Comparison of ENCODE assay signal across 26 cellular contexts in genomic region chr9:126833020-126833419, GRCh38.
"Had no signal": no experiment of that assay in that cellular context is flagged by ENCODE, and none has a peak within 500 bp of the region (broad histone marks: within the 10 kb centered on the region; RNA-seq: fewer than 3 reads in every experiment).

No MANE protein-coding gene starts in this region.

- H3K27ac Mint-ChIP-seq: activated CD8-positive, alpha-beta T cell treated with anti-CD3 and anti-CD28 coated beads, Interleukin-2, amount 10 ng/mL, durations not matched to agents 7 days and 5 days; activated naive CD8-positive, alpha-beta T cell treated with anti-CD3 and anti-CD28 coated beads, Interleukin-2, amount 50 U/mL, for 24 hours; activated T-helper 1 cell treated with anti-CD3 and anti-CD28 coated beads, Interleukin-12 subunit alpha, Interleukin-12 subunit beta, Interleukin-2, Interleukin-4 antibody, amounts not matched to agents 30 ng/mL and 10 ng/mL and 1 ng/mL, durations not matched to agents 14 hours and 24 hours and 36 hours; mesothelial cell of epicardium; stimulated activated naive B cell treated with anti-CD40 and anti-IgM and Interleukin-4, amounts not matched to agents 10 μg/mL and 1 μg/mL and 100 μg/mL, for 72 hours; T-helper 2 cell treated with Interferon-gamma antibody and Interleukin-4, amounts not matched to agents 5 μg/mL and 100 μg/mL, for 36 hours had no signal

- H3K4me3 ChIP-seq: heart right ventricle, lung, pancreas, smooth muscle cell, upper lobe of right lung had no signal

- H3K9me3 ChIP-seq: heart right ventricle, neutrophil, pancreas, upper lobe of right lung had no signal

- DNase-seq: activated CD4-positive, alpha-beta T cell treated with anti-CD3 and anti-CD28 coated beads for 1 hour; activated CD4-positive, alpha-beta T cell treated with anti-CD3 and anti-CD28 coated beads, Interleukin-2, amount 50 U/mL, for 1 hour; activated CD8-positive, alpha-beta T cell treated with anti-CD3 and anti-CD28 coated beads, Interleukin-2, amount 10 ng/mL, durations not matched to agents 7 days and 5 days; activated gamma-delta T cell; activated naive CD4-positive, alpha-beta T cell treated with anti-CD3 and anti-CD28 coated beads, Interleukin-2, amount 50 U/mL, for 16 hours; activated naive CD8-positive, alpha-beta T cell treated with anti-CD3 and anti-CD28 coated beads, Interleukin-2, amount 50 U/mL, for 24 hours; aorta; cerebellar nuclear complex; effector CD4-positive, alpha-beta T cell; heart right ventricle; islet precursor cell; natural killer cell; pancreas; stimulated activated CD4-positive, alpha-beta T cell treated with anti-CD3 and anti-CD28 coated beads, Interleukin-2, amount 100 ng/mL, for 48 hours; stimulated activated CD8-positive, alpha-beta memory T cell treated with anti-CD3 and anti-CD28 coated beads, Interleukin-4, amount 100 ng/mL, for 48 hours; stimulated activated naive B cell treated with anti-CD40 and anti-IgM and Interleukin-4, amounts not matched to agents 10 μg/mL and 1 μg/mL and 100 μg/mL, for 72 hours; upper lobe of right lung; WERI-Rb-1 had no signal

- H3K27me3 ChIP-seq: heart right ventricle, neutrophil, pancreas, upper lobe of right lung had no signal

- H3K27ac ChIP-seq: neutrophil, pancreas, upper lobe of right lung, WERI-Rb-1 had no signal

- ATAC-seq: activated CD8-positive, alpha-beta T cell treated with anti-CD3 and anti-CD28 coated beads, Interleukin-2, amount 10 ng/mL, durations not matched to agents 7 days and 5 days; activated naive CD8-positive, alpha-beta T cell treated with anti-CD3 and anti-CD28 coated beads, Interleukin-2, amount 50 U/mL, for 24 hours; natural killer cell; pancreas; sciatic nerve; SK-N-SH treated with all-trans-retinoic acid at 6 μM for 48 hours; stimulated activated naive B cell treated with anti-CD40 and anti-IgM and Interleukin-4, amounts not matched to agents 10 μg/mL and 1 μg/mL and 100 μg/mL, for 72 hours; upper lobe of right lung had no signal

- H3K27me3 Mint-ChIP-seq: activated naive CD8-positive, alpha-beta T cell treated with anti-CD3 and anti-CD28 coated beads, Interleukin-2, amount 50 U/mL, for 24 hours; stimulated activated naive B cell treated with anti-CD40 and anti-IgM and Interleukin-4, amounts not matched to agents 10 μg/mL and 1 μg/mL and 100 μg/mL, for 72 hours had no signal

- H3K4me3 Mint-ChIP-seq: activated CD8-positive, alpha-beta T cell treated with anti-CD3 and anti-CD28 coated beads, Interleukin-2, amount 10 ng/mL, durations not matched to agents 7 days and 5 days; activated naive CD8-positive, alpha-beta T cell treated with anti-CD3 and anti-CD28 coated beads, Interleukin-2, amount 50 U/mL, for 24 hours; activated T-helper 1 cell treated with anti-CD3 and anti-CD28 coated beads, Interleukin-12 subunit alpha, Interleukin-12 subunit beta, Interleukin-2, Interleukin-4 antibody, amounts not matched to agents 30 ng/mL and 10 ng/mL and 1 ng/mL, durations not matched to agents 14 hours and 24 hours and 36 hours; mesothelial cell of epicardium; natural killer cell; T-helper 2 cell treated with Interferon-gamma antibody and Interleukin-4, amounts not matched to agents 5 μg/mL and 100 μg/mL, for 36 hours had no signal

- H3K9me3 Mint-ChIP-seq: activated naive CD8-positive, alpha-beta T cell treated with anti-CD3 and anti-CD28 coated beads, Interleukin-2, amount 50 U/mL, for 24 hours; activated T-helper 1 cell treated with anti-CD3 and anti-CD28 coated beads, Interleukin-12 subunit alpha, Interleukin-12 subunit beta, Interleukin-2, Interleukin-4 antibody, amounts not matched to agents 30 ng/mL and 10 ng/mL and 1 ng/mL, durations not matched to agents 14 hours and 24 hours and 36 hours; mesothelial cell of epicardium; natural killer cell; stimulated activated naive B cell treated with anti-CD40 and anti-IgM and Interleukin-4, amounts not matched to agents 10 μg/mL and 1 μg/mL and 100 μg/mL, for 72 hours; T-helper 2 cell treated with Interferon-gamma antibody and Interleukin-4, amounts not matched to agents 5 μg/mL and 100 μg/mL, for 36 hours had no signal

- H3K4me1 ChIP-seq: pancreas had no signal
